In genomic region chr2:241859017-241859435, GRCh38 we compare ENCODE assay signal across 9 cellular contexts. TPM values are rescaled to one million over a fixed set of nuclear protein-coding genes. Genes with fewer than 3 reads are reported as not detected.
DNase-seq lines count a peak whose midpoint lies in the region; ATAC-seq, FAIRE-seq and TF ChIP-seq lines count a peak whose summit lies in the region.
"Had no signal": no experiment of that assay in that cellular context is flagged by ENCODE, and none has a peak within 500 bp of the region (broad histone marks: within the 10 kb centered on the region; RNA-seq: fewer than 3 reads in every experiment).

No MANE protein-coding gene starts in this region.

- 31 to 42% (median 42%) methylated on average over 6 to 9 of the region's 9 CpGs for WGBS in psoas muscle, 3 donors

- peaks cover 9% of the 10 kb centered on the region for H3K36me3 Mint-ChIP-seq in activated naive CD8-positive, alpha-beta T cell treated with anti-CD3 and anti-CD28 coated beads for 36 hours

- H3K27me3 ChIP-seq in psoas muscle (ENCODE audit: insufficient read depth in 3 of 3, low read length in 2 of 3), result peaks cover 0 to 38% (median 4%) of the 10 kb centered on the region in 3 donors

- no peak; the same call in 1 of the 2 replicates for TF ChIP-seq POLR2A in GM12891 (IDR thresholded peaks at IDR 0.05; ENCODE audit: low read depth, low read length)

- H3K4me1 ChIP-seq in psoas muscle, result peaks cover 14% of the 10 kb centered on the region

- ATAC-seq in GM21786 (IDR thresholded peaks at IDR 0.05; ENCODE audit: unreplicated experiment) (peak; percentile 11), psoas muscle (peak in 3 of 4 donors; percentile 2 to 9 (median 3))

- intact Hi-C loops in psoas muscle (cut with DNase I), result no loop called here

- no peak for TF ChIP-seq CTCF in GM12875 (IDR thresholded peaks at IDR 0.05; ENCODE audit: borderline replicate concordance, insufficient read depth, low read depth, low read length)
- no peak for TF ChIP-seq CTCF in psoas muscle (IDR thresholded peaks at IDR 0.05)

- peak; percentile 61 for DNase-seq in activated naive CD8-positive, alpha-beta T cell treated with anti-CD3 and anti-CD28 coated beads for 36 hours
- no peak for DNase-seq in psoas muscle
- DNase-seq in kidney glomerular epithelial cell (lab: John Stamatoyannopoulos, UW), result no peak
- no peak for DNase-seq in mucosa of gallbladder (ENCODE audit: low spot score)
- DNase-seq in GM12891 (ENCODE audit: insufficient read length, low spot score), result no peak
- no peak for DNase-seq in NCI-H2081 (lab: John Stamatoyannopoulos, UW)

- H3K4me3 Mint-ChIP-seq in activated naive CD8-positive, alpha-beta T cell treated with anti-CD3 and anti-CD28 coated beads for 36 hours, result peak overlapping the region; percentile 85

- FAIRE-seq in GM12891 (lab: Jason Lieb, UNC), result no peak

- peak overlapping the region; percentile 94 for H3K27ac Mint-ChIP-seq in activated naive CD8-positive, alpha-beta T cell treated with anti-CD3 and anti-CD28 coated beads for 36 hours

- peak overlapping the region; percentile 70 for H3K27ac ChIP-seq in psoas muscle

- no peaks in the 10 kb centered on the region for H3K9me3 ChIP-seq in psoas muscle

- peaks cover 3% of the 10 kb centered on the region for H3K9me3 Mint-ChIP-seq in activated naive CD8-positive, alpha-beta T cell treated with anti-CD3 and anti-CD28 coated beads for 36 hours

- peaks cover 47% of the 10 kb centered on the region for H3K4me1 Mint-ChIP-seq in activated naive CD8-positive, alpha-beta T cell treated with anti-CD3 and anti-CD28 coated beads for 36 hours

- H3K36me3 ChIP-seq in psoas muscle (ENCODE audit: insufficient read depth in 1 of 2, low read depth in 1 of 2), result no peaks in the 10 kb centered on the region

- peaks cover 13% of the 10 kb centered on the region for H3K27me3 Mint-ChIP-seq in activated naive CD8-positive, alpha-beta T cell treated with anti-CD3 and anti-CD28 coated beads for 36 hours

- peak overlapping the region; percentile 43 for H3K4me3 ChIP-seq in GM12875 (ENCODE audit: low read depth, low read length)
- no peak overlapping the region for H3K4me3 ChIP-seq in psoas muscle

TF ChIP-seq in GM12891, 5 proteins besides CTCF, POLR2A, EP300 and RAD21:
- no peak for TF ChIP-seq POLR2AphosphoS5 (IDR thresholded peaks at IDR 0.05; ENCODE audit: low read depth, low read length)
- no peak for TF ChIP-seq TAF1 (IDR thresholded peaks at IDR 0.05; ENCODE audit: low read depth, low read length)
- TF ChIP-seq POU2F2 (IDR thresholded peaks at IDR 0.05; ENCODE audit: low read depth, low read length), result no peak
- TF ChIP-seq PAX5 (IDR thresholded peaks at IDR 0.05; ENCODE audit: insufficient read depth, low read length, severe bottlenecking), result no peak
- TF ChIP-seq SPI1 (IDR thresholded peaks at IDR 0.05; ENCODE audit: low read depth, low read length), result no peak

RNA-seq across cellular contexts. Expression of gene PDCD1, which starts 0.3 kb away (rescaled TPM):
- total RNA-seq in activated naive CD8-positive, alpha-beta T cell treated with anti-CD3 and anti-CD28 coated beads for 36 hours, result 10 to 100 TPM; 24.3 TPM
- total RNA-seq in psoas muscle (under 1 TPM in 2 of 4 donors, not detected in 2; 0.20 to 0.30 TPM), mucosa of gallbladder (1.5 TPM)
- under 1 TPM; 0.03 to 0.06 (median 0.05) TPM for polyA plus RNA-seq in psoas muscle
- 8.4 TPM for polyA plus RNA-seq in GM12891 (2012; ENCODE audit: low read depth, missing spikeins)
- total RNA-seq: M059J had no signal

RNA-seq across cellular contexts. Expression of gene RTP5, which starts 10.5 kb away (rescaled TPM):
- under 1 TPM in 1 of 2 experiments, not detected in 1; 0.20 TPM for total RNA-seq in activated naive CD8-positive, alpha-beta T cell treated with anti-CD3 and anti-CD28 coated beads for 36 hours
- total RNA-seq in psoas muscle (not detected), mucosa of gallbladder (not detected)
- under 1 TPM in 1 of 3 donors, not detected in 2; 0.01 TPM for polyA plus RNA-seq in psoas muscle
- 0.17 TPM for polyA plus RNA-seq in GM12891 (2012; ENCODE audit: low read depth, missing spikeins)
- total RNA-seq: M059J had no signal

RNA-seq across cellular contexts. Expression of gene NEU4, which starts 50.0 kb away (rescaled TPM):
- total RNA-seq in activated naive CD8-positive, alpha-beta T cell treated with anti-CD3 and anti-CD28 coated beads for 36 hours, result under 1 TPM; 0.08 to 0.40 TPM
- total RNA-seq in psoas muscle (10 to 100 TPM in 2 of 4 donors, 1 to 10 TPM in 1, under 1 TPM in 1; 0.44 to 18.0 (median 9.1) TPM), mucosa of gallbladder (34.8 TPM)
- polyA plus RNA-seq in psoas muscle, result 10 to 100 TPM in 1 of 3 donors, 1 to 10 TPM in 1, under 1 TPM in 1; 0.73 to 54.6 (median 3.4) TPM
- polyA plus RNA-seq in GM12891 (2012; ENCODE audit: low read depth, missing spikeins), result 0.69 TPM
- total RNA-seq: M059J had no signal

Comparison
In these comparisons a context has a peak if more than half of its experiments do, and no peak if none do; other contexts are left out.
1. RNA of gene PDCD1, which starts 0.3 kb away (total RNA-seq): 24.3 TPM in activated naive CD8-positive, alpha-beta T cell treated with anti-CD3 and anti-CD28 coated beads for 36 hours; 1.5 TPM in mucosa of gallbladder (single experiment) and 0.20 to 0.30 TPM in psoas muscle; every median in the first group is over 10 times any median in the second.